7 cellular contexts compared by ENCODE assay signal in the genomic region with DNA sequence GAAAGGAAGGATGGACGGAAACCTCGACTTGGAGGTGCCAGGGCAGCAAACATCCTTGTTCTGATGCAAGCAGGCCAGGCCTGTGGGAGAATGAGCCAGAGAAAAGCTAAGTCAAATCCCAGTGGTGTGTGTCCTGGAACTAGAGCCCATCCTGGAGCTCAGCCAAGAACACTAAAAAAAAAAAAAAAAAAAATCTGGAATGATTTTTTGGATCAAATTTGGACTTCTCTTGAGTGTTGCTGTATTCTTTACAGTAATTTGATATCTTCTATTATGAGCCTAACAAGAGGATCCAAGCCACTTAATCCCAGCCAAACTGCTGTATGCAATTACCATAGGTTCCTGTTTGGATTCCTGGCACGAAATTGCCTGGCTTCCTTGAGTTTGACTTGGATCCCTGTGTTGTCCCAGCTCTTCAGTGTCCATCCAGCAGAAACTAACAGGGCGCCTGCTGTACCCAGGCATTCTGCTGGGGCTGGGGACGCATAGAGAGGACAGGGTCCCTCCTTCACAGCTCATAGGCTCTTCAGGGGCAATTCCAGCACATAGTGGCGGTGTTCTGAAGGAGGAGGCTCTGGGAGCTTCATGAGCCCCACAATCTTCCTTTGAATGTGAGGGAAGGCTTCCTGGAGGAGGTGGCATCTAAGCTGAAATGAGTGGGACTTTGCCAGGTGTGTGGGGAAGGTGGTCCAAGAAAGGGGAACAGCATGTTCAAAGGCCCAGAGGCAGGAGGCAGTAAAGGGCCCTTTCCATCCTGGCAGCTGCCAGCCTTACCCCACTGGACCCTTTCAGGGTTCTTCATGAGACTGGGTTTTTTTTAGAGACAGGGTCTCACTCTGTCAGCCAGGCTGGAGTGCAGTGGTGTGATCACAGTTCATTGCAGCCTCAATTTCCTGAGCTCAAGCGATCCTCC. TPM values are rescaled to one million over a fixed set of nuclear protein-coding genes. Genes with fewer than 3 reads are reported as not detected.
DNase-seq lines count a peak whose midpoint lies in the region; ATAC-seq and TF ChIP-seq lines count a peak whose summit lies in the region.
"Had no signal": no experiment of that assay in that cellular context is flagged by ENCODE, and none has a peak within 500 bp of the region (broad histone marks: within the 10 kb centered on the region; RNA-seq: fewer than 3 reads in every experiment).

No MANE protein-coding gene starts in this region.

- DNase-seq in GM23248 (peak; percentile 66), astrocyte of the cerebellum (ENCODE audit: low read depth) (peak; percentile 83), ovary (peak; percentile 70 to 82 (median 76)), GOT3 (lab: John Stamatoyannopoulos, UW) (no peak), AML-193 (lab: John Stamatoyannopoulos, UW) (no peak)
- DNase-seq: activated naive CD8-positive, alpha-beta T cell treated with anti-CD3 and anti-CD28 coated beads, Interleukin-2, amount 10 ng/mL, durations not matched to agents 7 days and 5 days had no signal

- H3K36me3 ChIP-seq in GM23248 (ENCODE audit: low read depth) (no peaks in the 10 kb centered on the region), ovary (no peaks in the 10 kb centered on the region)

- in situ Hi-C loops in GM23248 (cut with MboI), result no loop called here
- in situ Hi-C loops in astrocyte of the cerebellum (cut with HindIII; ENCODE audit: low sequenced_read_pairs), result no loop called here

- intact Hi-C loops in ovary (cut with DNase I), result no loop called here

- H3K4me3 ChIP-seq in GM23248 (no peak overlapping the region), astrocyte of the cerebellum (ENCODE audit: low read depth, low read length) (no peak overlapping the region), ovary (no peak overlapping the region)

- H3K9me3 ChIP-seq in GM23248 (ENCODE audit: low read depth), result no peaks in the 10 kb centered on the region
- no peaks in the 10 kb centered on the region for H3K9me3 ChIP-seq in ovary

- no peak overlapping the region for H3K4me2 ChIP-seq in GM23248 (ENCODE audit: unreplicated experiment)

- H3K4me1 ChIP-seq in GM23248 (ENCODE audit: insufficient read depth) (no peaks in the 10 kb centered on the region), ovary (ENCODE audit: insufficient read depth) (peaks cover 7% of the 10 kb centered on the region)

- no peaks in the 10 kb centered on the region for H3F3A ChIP-seq in GM23248 (ENCODE audit: insufficient read depth)

- no peak for TF ChIP-seq EP300 in ovary (IDR thresholded peaks at IDR 0.05)

- H3K27me3 ChIP-seq in GM23248 (replicated peaks; ENCODE audit: insufficient read depth) (no peaks in the 10 kb centered on the region), ovary (no peaks in the 10 kb centered on the region)

- H2AFZ ChIP-seq in GM23248, result no peak overlapping the region

- H3K27ac ChIP-seq in GM23248 (no peak overlapping the region), ovary (peak overlapping the region in 1 of 2 donors; percentile 60)

- WGBS in GM23248 (ENCODE audit: low coverage in 1 of 2, low lambda C conversion rate in 2 of 2, missing lambda C conversion rate in 2 of 2), 2 experiments, result 46% methylated on average over 7 of the region's 7 CpGs
- WGBS in ovary, 3 donors, result 49 to 53% (median 51%) methylated on average over 7 of the region's 7 CpGs

- TF ChIP-seq CTCF in astrocyte of the cerebellum (IDR thresholded peaks at IDR 0.05; ENCODE audit: low read depth, low read length, missing control alignments), result no peak
- no peak for TF ChIP-seq CTCF in ovary (IDR thresholded peaks at IDR 0.05)

- no peaks in the 10 kb centered on the region for H3K9me2 ChIP-seq in GM23248 (ENCODE audit: insufficient read depth)

- no peak for TF ChIP-seq POLR2A in ovary (IDR thresholded peaks at IDR 0.05)

- ATAC-seq in GM19397 (IDR thresholded peaks at IDR 0.05; ENCODE audit: unreplicated experiment), result no peak

- no peaks in the 10 kb centered on the region for H4K20me1 ChIP-seq in GM23248 (ENCODE audit: insufficient read depth)

- no peaks in the 10 kb centered on the region for H3K79me2 ChIP-seq in GM23248 (ENCODE audit: insufficient read depth)

- no peak overlapping the region for H3K9ac ChIP-seq in GM23248

RNA-seq across cellular contexts. Expression of gene EPHX1, which starts 24.7 kb away (rescaled TPM):
- total RNA-seq in GM23248 (2014; rRNA removed; shearing (Covaris generic)), result 18.2 and 21.9 TPM in 2 replicates
- polyA plus RNA-seq in GM23248 (2016; fragmentation: Nextera tagmentation; extraction: Ambion mirVana) (16.6 and 17.0 TPM in 2 replicates), ovary (100 to 1,000 TPM; 285 to 566 TPM)
- total RNA-seq in ovary, result 100 to 1,000 TPM; 213 to 462 (median 302) TPM

RNA-seq across cellular contexts. Expression of gene TMEM63A, which starts 47.5 kb away (rescaled TPM):
- 9.7 and 11.9 TPM in 2 replicates for total RNA-seq in GM23248 (2014; rRNA removed; shearing (Covaris generic))
- polyA plus RNA-seq in GM23248 (2016; fragmentation: Nextera tagmentation; extraction: Ambion mirVana) (8.5 and 13.5 TPM in 2 replicates), ovary (10 to 100 TPM; 29.6 to 36.2 TPM)
- total RNA-seq in ovary, result 10 to 100 TPM; 42.4 to 82.8 (median 65.5) TPM

RNA-seq across cellular contexts. Expression of gene LEFTY1, which starts 54.3 kb away (rescaled TPM):
- total RNA-seq in GM23248 (2014; rRNA removed; shearing (Covaris generic)), result not detected in 2 replicates
- polyA plus RNA-seq in GM23248 (2016; fragmentation: Nextera tagmentation; extraction: Ambion mirVana), result not detected in 2 replicates
- total RNA-seq in ovary, result 1 to 10 TPM; 1.3 to 5.1 (median 2.0) TPM
- polyA plus RNA-seq in ovary, result 1 to 10 TPM in 1 of 2 donors, under 1 TPM in 1; 0.43 to 3.8 TPM

RNA-seq across cellular contexts. Expression of gene SRP9, which starts 57.0 kb away (rescaled TPM):
- 321 and 446 TPM in 2 replicates for total RNA-seq in GM23248 (2014; rRNA removed; shearing (Covaris generic))
- polyA plus RNA-seq in GM23248 (2016; fragmentation: Nextera tagmentation; extraction: Ambion mirVana) (415 and 419 TPM in 2 replicates), ovary (100 to 1,000 TPM; 186 to 187 TPM)
- 100 to 1,000 TPM; 151 to 239 (median 193) TPM for total RNA-seq in ovary

Comparison
In these comparisons a context has a peak if more than half of its experiments do, and no peak if none do; other contexts are left out.
1. DNase-seq: peak in GM23248 (single experiment), astrocyte of the cerebellum (single experiment) and ovary (5 of 5); none in GOT3 (single experiment) and AML-193 (0 of 2).